Comparison of ENCODE assay signal across 8 cellular contexts in genomic region chr1:220529530-220529920, GRCh38. TPM values are rescaled to one million over a fixed set of nuclear protein-coding genes. Genes with fewer than 3 reads are reported as not detected.
DNase-seq lines count a peak whose midpoint lies in the region; ATAC-seq and TF ChIP-seq lines count a peak whose summit lies in the region.

No MANE protein-coding gene starts in this region.

- H2BK12ac ChIP-seq in mesenchymal stem cell (ENCODE audit: low read length in 2 of 2): no peak overlapping the region

- peaks cover 9% of the 10 kb centered on the region for H3K9me3 Mint-ChIP-seq in activated T-cell treated with anti-CD3 and anti-CD28 coated beads, Interleukin-2, amount 50 U/mL, for 24 hours

- DNase-seq in activated T-cell treated with anti-CD3 and anti-CD28 coated beads, Interleukin-2, amount 50 U/mL, for 24 hours: no peak
- DNase-seq in activated T-cell treated with anti-CD3 and anti-CD28 coated beads, Interleukin-2, amount 50 U/mL, for 1 hour: no peak
- no peak for DNase-seq in brain microvascular endothelial cell
- DNase-seq in mesenchymal stem cell: no peak
- no peak for DNase-seq in thyroid gland
- no peak for DNase-seq in stimulated activated CD4-positive, alpha-beta T cell treated with anti-CD3 and anti-CD28 coated beads, Interleukin-4, amount 100 ng/mL, for 24 hours
- no peak for DNase-seq in stimulated activated naive CD8-positive, alpha-beta T cell treated with anti-CD3 and anti-CD28 coated beads, Interleukin-15, Interleukin-2, amounts not matched to agents 100 U/mL and 50 U/mL, for 24 hours

- H2AK5ac ChIP-seq in mesenchymal stem cell (ENCODE audit: low read length, severe bottlenecking): no peak overlapping the region

- in situ Hi-C loops in brain microvascular endothelial cell (cut with HindIII; ENCODE audit: low pct_ligation_motif_present, low sequenced_read_pairs): no loop called here

- H3K4me3 Mint-ChIP-seq in activated T-cell treated with anti-CD3 and anti-CD28 coated beads, Interleukin-2, amount 50 U/mL, for 24 hours: peak overlapping the region; percentile 66

- H3K4me1 ChIP-seq in mesenchymal stem cell (ENCODE audit: control insufficient read depth, insufficient read depth, low read depth, low read length) (peaks cover 6% of the 10 kb centered on the region), thyroid gland (peaks cover 3 to 6% of the 10 kb centered on the region in 2 donors)

- intact Hi-C loops in thyroid gland (cut with DNase I): loop anchor here (10.0 kb wide), 1 partner anchor 255 kb away; the partner anchor contains the start of gene RAB3GAP2

- no peak overlapping the region for H2BK15ac ChIP-seq in mesenchymal stem cell (ENCODE audit: low read depth, poor library complexity, severe bottlenecking)

- no peak for TF ChIP-seq CTCF in brain microvascular endothelial cell (IDR thresholded peaks at IDR 0.05; ENCODE audit: low read depth, low read length, missing control alignments)
- TF ChIP-seq CTCF in thyroid gland (IDR thresholded peaks at IDR 0.05): no peak

- H3K36me3 Mint-ChIP-seq in activated T-cell treated with anti-CD3 and anti-CD28 coated beads, Interleukin-2, amount 50 U/mL, for 24 hours (ENCODE audit: low read depth): no peaks in the 10 kb centered on the region

- no peak overlapping the region for H4K91ac ChIP-seq in mesenchymal stem cell (ENCODE audit: low read length)

- WGBS in mesenchymal stem cell: 88% methylated on average over 1 of the region's 3 CpGs
- WGBS in thyroid gland, 2 donors: 43 to 52% methylated on average over 3 of the region's 3 CpGs

- peak overlapping the region; percentile 99 for H3K4me2 ChIP-seq in mesenchymal stem cell (ENCODE audit: low read length, poor library complexity, severe bottlenecking)

- no peak for ATAC-seq in GM21381 (IDR thresholded peaks at IDR 0.05; ENCODE audit: unreplicated experiment)
- ATAC-seq in stimulated activated naive CD8-positive, alpha-beta T cell treated with anti-CD3 and anti-CD28 coated beads, Interleukin-15, Interleukin-2, amounts not matched to agents 100 U/mL and 50 U/mL, for 24 hours: no peak

- no peak overlapping the region for H4K8ac ChIP-seq in mesenchymal stem cell (ENCODE audit: low read length)

- no peak overlapping the region for H3K4ac ChIP-seq in mesenchymal stem cell (ENCODE audit: low read depth in 1 of 2, low read length in 2 of 2)

- peaks cover 68% of the 10 kb centered on the region for H3K27me3 Mint-ChIP-seq in activated T-cell treated with anti-CD3 and anti-CD28 coated beads, Interleukin-2, amount 50 U/mL, for 24 hours

- H3K4me1 Mint-ChIP-seq in activated T-cell treated with anti-CD3 and anti-CD28 coated beads, Interleukin-2, amount 50 U/mL, for 24 hours (ENCODE audit: low read depth): peaks cover 13% of the 10 kb centered on the region

- H3K18ac ChIP-seq in mesenchymal stem cell (ENCODE audit: low read depth in 1 of 2, low read length in 2 of 2): no peak overlapping the region

- H3K27ac Mint-ChIP-seq in activated T-cell treated with anti-CD3 and anti-CD28 coated beads, Interleukin-2, amount 50 U/mL, for 24 hours: no peak overlapping the region

- TF ChIP-seq POLR2A in thyroid gland (IDR thresholded peaks at IDR 0.05): no peak

- H3K36me3 ChIP-seq in brain microvascular endothelial cell (replicated peaks) (no peaks in the 10 kb centered on the region), mesenchymal stem cell (ENCODE audit: control insufficient read depth in 1 of 2, insufficient read depth in 2 of 2, low read depth in 1 of 2, low read length in 2 of 2) (no peaks in the 10 kb centered on the region), thyroid gland (no peaks in the 10 kb centered on the region)

- H3K27me3 ChIP-seq in brain microvascular endothelial cell (replicated peaks) (no peaks in the 10 kb centered on the region), mesenchymal stem cell (ENCODE audit: control insufficient read depth in 1 of 2, insufficient read depth in 1 of 2, low read length in 2 of 2) (peaks cover 0 to 9% of the 10 kb centered on the region in 2 experiments), thyroid gland (no peaks in the 10 kb centered on the region)

- H3K9me3 ChIP-seq in mesenchymal stem cell (ENCODE audit: control insufficient read depth, low read length) (no peaks in the 10 kb centered on the region), thyroid gland (no peaks in the 10 kb centered on the region)

- no peak overlapping the region for H2BK120ac ChIP-seq in mesenchymal stem cell (ENCODE audit: low read depth, low read length)

- H3K27ac ChIP-seq in brain microvascular endothelial cell (no peak overlapping the region), mesenchymal stem cell (ENCODE audit: low read length, poor library complexity, severe bottlenecking) (no peak overlapping the region), thyroid gland (peak overlapping the region in 2 of 3 donors; percentile 84 to 87)

- H2BK5ac ChIP-seq in mesenchymal stem cell (ENCODE audit: low read depth, low read length, poor library complexity, severe bottlenecking): no peak overlapping the region

- H2AFZ ChIP-seq in mesenchymal stem cell (ENCODE audit: low read depth, low read length): no peak overlapping the region

- peak overlapping the region; percentile 92 for H3K9ac ChIP-seq in mesenchymal stem cell (ENCODE audit: low read length)

- H3K79me1 ChIP-seq in mesenchymal stem cell (replicated peaks; ENCODE audit: low read length, poor library complexity, severe bottlenecking): no peaks in the 10 kb centered on the region

- no peak overlapping the region for H3K23ac ChIP-seq in mesenchymal stem cell (ENCODE audit: low read length in 2 of 2)

- peak overlapping the region; percentile 74 for H3K4me3 ChIP-seq in brain microvascular endothelial cell (ENCODE audit: low read depth, low read length)
- H3K4me3 ChIP-seq in mesenchymal stem cell (ENCODE audit: insufficient read depth in 1 of 2, low read depth in 1 of 2, low read length in 2 of 2): peak overlapping the region in 1 of 2 experiments; percentile 95
- H3K4me3 ChIP-seq in thyroid gland (replicated peaks in 1 of 3): peak overlapping the region in 1 of 3 donors; percentile 89

- no peak overlapping the region for H3K14ac ChIP-seq in mesenchymal stem cell (ENCODE audit: low read length in 2 of 2)

RNA-seq across cellular contexts. Expression of gene MARK1, which starts 1.6 kb away (rescaled TPM):
- polyA plus RNA-seq in mesenchymal stem cell (2013, experiment 1 of 2): 0.66 TPM
- polyA plus RNA-seq in mesenchymal stem cell (2013, experiment 2 of 2): 0.81 TPM
- 10 to 100 TPM; 10.9 to 21.2 (median 14.4) TPM for total RNA-seq in thyroid gland

Comparison
In these comparisons a context has a peak if more than half of its experiments do, and no peak if none do; other contexts are left out.
1. H3K27ac ChIP-seq: peak in thyroid gland (2 of 3); none in brain microvascular endothelial cell (single experiment) and mesenchymal stem cell (single experiment).